17 cellular contexts compared by ENCODE assay signal in the genomic region with DNA sequence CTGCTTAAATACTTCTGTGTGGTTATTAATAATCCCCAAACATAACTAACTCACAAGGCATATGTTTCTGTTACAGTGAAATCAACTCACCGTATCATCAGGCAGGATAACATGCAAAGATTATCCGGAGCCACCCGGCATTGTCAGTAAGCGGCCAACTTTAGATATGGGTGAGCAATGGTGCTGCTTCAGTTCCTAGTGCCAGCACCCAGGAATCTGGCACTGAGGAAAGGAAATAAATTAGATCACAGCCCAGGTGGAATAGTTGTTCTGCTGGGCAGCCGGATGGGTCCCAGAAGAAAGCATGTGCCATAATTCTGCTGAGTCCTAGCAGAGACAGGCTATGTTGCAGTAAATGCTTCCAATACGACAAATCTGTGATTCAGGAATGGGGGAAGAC.
"Had no signal": no experiment of that assay in that cellular context is flagged by ENCODE, and none has a peak within 500 bp of the region (broad histone marks: within the 10 kb centered on the region; RNA-seq: fewer than 3 reads in every experiment).

No MANE protein-coding gene starts in this region.

- H3K4me1 ChIP-seq: colonic mucosa, foreskin keratinocyte, psoas muscle had no signal

- H3K27me3 ChIP-seq: colonic mucosa, foreskin keratinocyte, sigmoid colon, stomach had no signal

- H3K4me3 ChIP-seq: colonic mucosa, psoas muscle, sigmoid colon, skin epidermis, stomach had no signal

- H3K27ac ChIP-seq: colonic mucosa, foreskin keratinocyte, psoas muscle, sigmoid colon, skin epidermis had no signal

- DNase-seq: colonic mucosa; dermis blood vessel endothelial cell; foreskin keratinocyte; kidney; left cardiac atrium; mesendoderm; naive B cell; nephron progenitor cell; psoas muscle; retina; sigmoid colon; stimulated activated CD4-positive, alpha-beta T cell treated with anti-CD3 and anti-CD28 coated beads, Interleukin-2, amount 100 ng/mL, for 24 hours; stimulated activated CD4-positive, alpha-beta T cell treated with anti-CD3 and anti-CD28 coated beads, Interleukin-4, amount 100 ng/mL, for 4 hours; stimulated activated naive CD4-positive, alpha-beta T cell; stomach; trophoblast cell had no signal

- H3K9me3 ChIP-seq: colonic mucosa, psoas muscle, sigmoid colon, stomach had no signal

- H3K36me3 ChIP-seq: colonic mucosa, sigmoid colon, stomach had no signal

- ATAC-seq: foreskin keratinocyte, psoas muscle had no signal
